ENCODE assay signal across 8 cellular contexts in the genomic region with DNA sequence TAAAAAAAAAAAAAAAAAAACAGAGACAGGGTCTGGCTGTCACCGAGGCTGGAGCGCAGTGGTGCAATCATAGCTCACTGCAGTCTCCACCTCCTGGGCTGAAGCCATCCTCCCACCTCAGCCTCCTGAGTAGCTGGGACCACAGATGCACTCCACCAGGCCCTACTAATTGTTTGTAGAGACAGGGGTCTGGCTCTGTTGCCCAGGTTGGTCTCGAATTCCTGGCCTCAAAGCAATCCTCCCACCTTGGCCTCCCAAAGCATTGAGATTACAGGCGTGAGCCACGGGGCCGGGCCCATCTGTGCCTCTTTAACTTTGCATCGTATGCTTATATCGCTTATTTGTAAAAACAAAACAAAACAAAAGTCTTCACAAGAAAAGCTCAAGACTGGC. TPM values are rescaled to one million over a fixed set of nuclear protein-coding genes. Genes with fewer than 3 reads are reported as not detected.
DNase-seq lines count a peak whose midpoint lies in the region; ATAC-seq and TF ChIP-seq lines count a peak whose summit lies in the region.

No MANE protein-coding gene starts in this region.

- no peaks in the 10 kb centered on the region for H3K9me3 ChIP-seq in HUES64 (ENCODE audit: insufficient read depth, low read depth, low read length)
- no peaks in the 10 kb centered on the region for H3K9me3 ChIP-seq in skeletal muscle satellite cell (replicated peaks; ENCODE audit: low read length)

- peak overlapping the region; percentile 94 for H3K27ac Mint-ChIP-seq in activated CD8-positive, alpha-beta memory T cell treated with anti-CD3 and anti-CD28 coated beads, Interleukin-2, amount 10 ng/mL, durations not matched to agents 7 days and 5 days

- peak overlapping the region; percentile 56 for H3K4me3 ChIP-seq in HUES64 (ENCODE audit: low read length)
- peak overlapping the region; percentile 62 to 89 for H3K4me3 ChIP-seq in foreskin fibroblast (ENCODE audit: low read depth in 1 of 2, low read length in 2 of 2)
- peak overlapping the region; percentile 80 for H3K4me3 ChIP-seq in skeletal muscle satellite cell (ENCODE audit: low read length)

- H3K9ac ChIP-seq in HUES64 (ENCODE audit: low read depth, low read length) (peak overlapping the region; percentile 64), skeletal muscle satellite cell (ENCODE audit: low read depth, low read length) (peak overlapping the region; percentile 78)

- peak overlapping the region; percentile 90 for H3K4me2 ChIP-seq in skeletal muscle satellite cell (ENCODE audit: low read length)

- peak; percentile 67 for DNase-seq in activated CD8-positive, alpha-beta memory T cell treated with anti-CD3 and anti-CD28 coated beads, Interleukin-2, amount 10 ng/mL, durations not matched to agents 7 days and 5 days
- no peak for DNase-seq in foreskin fibroblast
- no peak for DNase-seq in activated CD4-positive, CD25-positive, alpha-beta regulatory T cell (lab: John Stamatoyannopoulos, UW)
- no peak for DNase-seq in NCI-H2107 (lab: John Stamatoyannopoulos, UW)
- no peak for DNase-seq in NCI-H1092 treated with DMSO at 0.1 percent for 48 hours (lab: John Stamatoyannopoulos, UW)
- DNase-seq in anterior cingulate cortex (lab: John Stamatoyannopoulos, UW), result no peak

- H3K4me1 Mint-ChIP-seq in activated CD8-positive, alpha-beta memory T cell treated with anti-CD3 and anti-CD28 coated beads, Interleukin-2, amount 10 ng/mL, durations not matched to agents 7 days and 5 days, result peaks cover 36% of the 10 kb centered on the region

- H3K36me3 ChIP-seq in HUES64 (ENCODE audit: insufficient read depth, low read length) (no peaks in the 10 kb centered on the region), skeletal muscle satellite cell (ENCODE audit: insufficient read depth, low read length) (no peaks in the 10 kb centered on the region)

- peak overlapping the region; percentile 78 for H3K4me3 Mint-ChIP-seq in activated CD8-positive, alpha-beta memory T cell treated with anti-CD3 and anti-CD28 coated beads, Interleukin-2, amount 10 ng/mL, durations not matched to agents 7 days and 5 days

- H3K36me3 Mint-ChIP-seq in activated CD8-positive, alpha-beta memory T cell treated with anti-CD3 and anti-CD28 coated beads, Interleukin-2, amount 10 ng/mL, durations not matched to agents 7 days and 5 days, result peaks cover 2% of the 10 kb centered on the region

- peaks cover 13% of the 10 kb centered on the region for H3K4me1 ChIP-seq in HUES64 (ENCODE audit: insufficient read depth, low read length)
- H3K4me1 ChIP-seq in skeletal muscle satellite cell (ENCODE audit: control insufficient read depth, insufficient read depth, low read length), result peaks cover 35% of the 10 kb centered on the region

- CTCF ChIA-PET in activated CD8-positive, alpha-beta memory T cell treated with anti-CD3 and anti-CD28 coated beads, Interleukin-2, amount 10 ng/mL, durations not matched to agents 7 days and 5 days (lab: Charles Lee), result interaction anchor here (1.3 kb wide), 2 partner anchors 12 to 41 kb away, joined by 6 to 7 read pairs; no protein-coding TSS in a partner anchor

- H3K27me3 ChIP-seq in HUES64 (ENCODE audit: insufficient read depth, low read length) (peaks cover 41% of the 10 kb centered on the region), skeletal muscle satellite cell (ENCODE audit: control insufficient read depth, insufficient read depth, low read length) (peaks cover 6% of the 10 kb centered on the region)

- no peaks in the 10 kb centered on the region for H3K27me3 Mint-ChIP-seq in activated CD8-positive, alpha-beta memory T cell treated with anti-CD3 and anti-CD28 coated beads, Interleukin-2, amount 10 ng/mL, durations not matched to agents 7 days and 5 days

- 64% methylated on average over 8 of the region's 8 CpGs for WGBS in HUES64

- no peaks in the 10 kb centered on the region for H3K9me3 Mint-ChIP-seq in activated CD8-positive, alpha-beta memory T cell treated with anti-CD3 and anti-CD28 coated beads, Interleukin-2, amount 10 ng/mL, durations not matched to agents 7 days and 5 days (ENCODE audit: low read depth)

- TF ChIP-seq CTCF in foreskin fibroblast (IDR thresholded peaks at IDR 0.05; ENCODE audit: low read depth, low read length), result no peak

- H3K27ac ChIP-seq in HUES64 (ENCODE audit: low read depth, low read length), result peak overlapping the region; percentile 88; the same call in 1 of the 2 replicates

- ATAC-seq in activated CD8-positive, alpha-beta memory T cell treated with anti-CD3 and anti-CD28 coated beads, Interleukin-2, amount 10 ng/mL, durations not matched to agents 7 days and 5 days, result no peak

RNA-seq across cellular contexts. Expression of a gene that starts 3.1 kb away (rescaled TPM):
- polyA plus RNA-seq in HUES64 (2013, experiment 1 of 2), result 5.2 TPM
- 6.1 TPM for polyA plus RNA-seq in HUES64 (2013, experiment 2 of 2)
- total RNA-seq in activated CD8-positive, alpha-beta memory T cell treated with anti-CD3 and anti-CD28 coated beads, Interleukin-2, amount 10 ng/mL, durations not matched to agents 7 days and 5 days, result 10 to 100 TPM; 36.4 to 46.1 TPM
- 20.8 and 26.0 TPM in 2 replicates for total RNA-seq in skeletal muscle satellite cell (2012; rRNA removed)
